23 cellular contexts compared by ENCODE assay signal in the genomic region with DNA sequence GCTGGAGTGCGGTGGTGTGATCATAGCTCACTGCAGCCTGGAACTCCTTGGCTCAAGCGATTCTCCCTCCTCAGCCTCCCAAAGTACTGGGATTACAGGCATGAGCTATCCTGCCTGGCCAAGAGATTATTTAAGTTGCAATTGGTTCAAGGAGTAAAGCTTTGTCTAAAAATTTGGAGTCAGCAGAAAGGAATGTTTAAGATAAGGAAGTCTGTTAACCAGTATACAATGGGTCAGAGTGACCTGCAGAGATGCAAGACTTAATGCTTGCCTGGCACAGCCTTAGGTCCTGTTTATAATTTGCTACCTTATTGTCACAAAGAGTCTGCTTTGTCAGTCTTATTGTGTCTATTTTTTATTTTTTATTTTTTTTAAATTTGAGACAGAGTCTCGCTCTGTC.
A peak's percentile ranks its signal among the peaks of the same experiment; 100 is the strongest.
DNase-seq lines count a peak whose midpoint lies in the region; ATAC-seq lines count a peak whose summit lies in the region.
"Had no signal": no experiment of that assay in that cellular context is flagged by ENCODE, and none has a peak within 500 bp of the region (broad histone marks: within the 10 kb centered on the region; RNA-seq: fewer than 3 reads in every experiment).

No MANE protein-coding gene starts in this region.

- H3K36me3 ChIP-seq in mesendoderm (ENCODE audit: control insufficient read depth, insufficient read depth, low read length) = no peaks in the 10 kb centered on the region
- H3K36me3 ChIP-seq: BE2C, BLaER1 had no signal

- H3K27ac Mint-ChIP-seq in activated naive CD4-positive, alpha-beta T cell treated with anti-CD3 and anti-CD28 coated beads, Interleukin-2, amount 10 ng/mL, durations not matched to agents 7 days and 5 days = no peak overlapping the region
- H3K27ac Mint-ChIP-seq: CD14-positive monocyte; CD4-positive, alpha-beta memory T cell; CD4-positive, CD25-positive, alpha-beta regulatory T cell; CD8-positive, alpha-beta memory T cell had no signal

- H2BK5ac ChIP-seq in mesendoderm (ENCODE audit: low read length) = no peak overlapping the region

- no peak overlapping the region for H2BK120ac ChIP-seq in mesendoderm (ENCODE audit: low read depth, low read length)

- H3K9me3 Mint-ChIP-seq in activated naive CD4-positive, alpha-beta T cell treated with anti-CD3 and anti-CD28 coated beads, Interleukin-2, amount 10 ng/mL, durations not matched to agents 7 days and 5 days = peaks cover 3% of the 10 kb centered on the region

- no peaks in the 10 kb centered on the region for H3K27me3 Mint-ChIP-seq in activated naive CD4-positive, alpha-beta T cell treated with anti-CD3 and anti-CD28 coated beads, Interleukin-2, amount 10 ng/mL, durations not matched to agents 7 days and 5 days
- H3K27me3 Mint-ChIP-seq: CD4-positive, alpha-beta memory T cell; CD4-positive, CD25-positive, alpha-beta regulatory T cell; CD8-positive, alpha-beta memory T cell had no signal

- DNase-seq in HT1080 (ENCODE audit: low read depth) (peak; percentile 0), iPS-NIHi7 (ENCODE audit: extremely low spot score) (peak; percentile 15), mesendoderm (peak; percentile 71), NCI-H1105 treated with DMSO at 0.1 percent for 48 hours (lab: John Stamatoyannopoulos, UW) (no peak), DMS53 treated with DMSO at 0.1 percent for 48 hours (lab: John Stamatoyannopoulos, UW; ENCODE audit: unreplicated experiment) (no peak)
- DNase-seq in activated naive CD4-positive, alpha-beta T cell treated with anti-CD3 and anti-CD28 coated beads, Interleukin-2, amount 10 ng/mL, durations not matched to agents 7 days and 5 days = no peak
- DNase-seq: 8988T; ACHN; BE2C; C1 segment of cervical spinal cord; CD4-positive, alpha-beta memory T cell; CD4-positive, CD25-positive, alpha-beta regulatory T cell; CD8-positive, alpha-beta memory T cell; COR-L47; DMS 273 treated with DMSO at 0.1 percent for 48 hours; DMS153; DMS53; DMS79 treated with DMSO at 0.1 percent for 48 hours; GDM1 had no signal

- H3K4me1 ChIP-seq in mesendoderm (ENCODE audit: control insufficient read depth, low read depth, low read length) = no peaks in the 10 kb centered on the region
- H3K4me1 ChIP-seq: BE2C, BLaER1 had no signal

- no peaks in the 10 kb centered on the region for H3K36me3 Mint-ChIP-seq in activated naive CD4-positive, alpha-beta T cell treated with anti-CD3 and anti-CD28 coated beads, Interleukin-2, amount 10 ng/mL, durations not matched to agents 7 days and 5 days
- H3K36me3 Mint-ChIP-seq: CD14-positive monocyte; CD4-positive, alpha-beta memory T cell; CD4-positive, CD25-positive, alpha-beta regulatory T cell; CD8-positive, alpha-beta memory T cell had no signal

- H3K18ac ChIP-seq in mesendoderm (ENCODE audit: low read length) = no peak overlapping the region

- H3K79me2 ChIP-seq in mesendoderm (ENCODE audit: control insufficient read depth, insufficient read depth, low read length) = no peaks in the 10 kb centered on the region

- no peaks in the 10 kb centered on the region for H3K4me1 Mint-ChIP-seq in activated naive CD4-positive, alpha-beta T cell treated with anti-CD3 and anti-CD28 coated beads, Interleukin-2, amount 10 ng/mL, durations not matched to agents 7 days and 5 days
- H3K4me1 Mint-ChIP-seq: CD14-positive monocyte; CD4-positive, alpha-beta memory T cell; CD4-positive, CD25-positive, alpha-beta regulatory T cell; CD8-positive, alpha-beta memory T cell had no signal

- no peak overlapping the region for H3K4me2 ChIP-seq in mesendoderm (ENCODE audit: low read length)
- H3K4me2 ChIP-seq: BLaER1 had no signal

- no peak overlapping the region for H3K9ac ChIP-seq in mesendoderm (ENCODE audit: low read length)
- H3K9ac ChIP-seq: BLaER1 had no signal

- H3K4me3 ChIP-seq in mesendoderm (ENCODE audit: low read length) = no peak overlapping the region
- H3K4me3 ChIP-seq: BLaER1, GM12878 had no signal

- no peak overlapping the region for H4K5ac ChIP-seq in mesendoderm (ENCODE audit: low read length)

- CTCF ChIA-PET in activated naive CD4-positive, alpha-beta T cell treated with anti-CD3 and anti-CD28 coated beads, Interleukin-2, amount 10 ng/mL, durations not matched to agents 7 days and 5 days (lab: Charles Lee) = no interaction called here

- no peak overlapping the region for H2AK5ac ChIP-seq in mesendoderm (ENCODE audit: low read length)

- H2BK15ac ChIP-seq in mesendoderm (replicated peaks; ENCODE audit: low read depth) = no peak overlapping the region

- H3K79me1 ChIP-seq in mesendoderm (ENCODE audit: low read length) = no peaks in the 10 kb centered on the region

- no peaks in the 10 kb centered on the region for H3K27me3 ChIP-seq in mesendoderm (ENCODE audit: insufficient read depth, low read length, poor library complexity)
- H3K27me3 ChIP-seq: BE2C, BLaER1 had no signal

- no peak overlapping the region for H4K8ac ChIP-seq in mesendoderm (ENCODE audit: low read depth, low read length)

- no peak overlapping the region for H3K23ac ChIP-seq in mesendoderm (ENCODE audit: low read length)

- ATAC-seq in HG03108 (IDR thresholded peaks at IDR 0.05; ENCODE audit: unreplicated experiment) = no peak
- ATAC-seq: GM12878 had no signal

- no peak overlapping the region for H3K27ac ChIP-seq in mesendoderm (ENCODE audit: low read depth, low read length)
- H3K27ac ChIP-seq: BLaER1 had no signal

- no peak overlapping the region for H3K4me3 Mint-ChIP-seq in activated naive CD4-positive, alpha-beta T cell treated with anti-CD3 and anti-CD28 coated beads, Interleukin-2, amount 10 ng/mL, durations not matched to agents 7 days and 5 days
- H3K4me3 Mint-ChIP-seq: CD14-positive monocyte; CD4-positive, alpha-beta memory T cell; CD4-positive, CD25-positive, alpha-beta regulatory T cell; CD8-positive, alpha-beta memory T cell had no signal

- no peak overlapping the region for H3K56ac ChIP-seq in mesendoderm (ENCODE audit: low read length)

- WGBS in mesendoderm (ENCODE audit: extremely low coverage, insufficient coverage, low lambda C conversion rate) = no CpG with 5 or more reads among the region's 3 CpGs

- H3K4ac ChIP-seq in mesendoderm (ENCODE audit: low read depth, low read length) = no peak overlapping the region

Comparison
In these comparisons a context has a peak if more than half of its experiments do, and no peak if none do; other contexts are left out.
1. DNase-seq: peak in HT1080 (single experiment), iPS-NIHi7 (single experiment) and mesendoderm (single experiment); none in activated naive CD4-positive, alpha-beta T cell treated with anti-CD3 and anti-CD28 coated beads, Interleukin-2, amount 10 ng/mL, durations not matched to agents 7 days and 5 days (single experiment), NCI-H1105 treated with DMSO at 0.1 percent for 48 hours (single experiment) and DMS53 treated with DMSO at 0.1 percent for 48 hours (single experiment).